ENCODE assay signal across 19 cellular contexts in genomic region chr2:60528366-60528765, GRCh38. TPM values are rescaled to one million over a fixed set of nuclear protein-coding genes. Genes with fewer than 3 reads are reported as not detected.
DNase-seq lines count a peak whose midpoint lies in the region; TF ChIP-seq lines count a peak whose summit lies in the region.
"Had no signal": no experiment of that assay in that cellular context is flagged by ENCODE, and none has a peak within 500 bp of the region (broad histone marks: within the 10 kb centered on the region; RNA-seq: fewer than 3 reads in every experiment).

No MANE protein-coding gene starts in this region.

- no peaks in the 10 kb centered on the region for H3K27me3 ChIP-seq in DOHH2 (ENCODE audit: control insufficient read depth, low read length)
- H3K27me3 ChIP-seq in hepatocyte: no peaks in the 10 kb centered on the region
- no peaks in the 10 kb centered on the region for H3K27me3 ChIP-seq in smooth muscle cell (ENCODE audit: low read depth)
- H3K27me3 ChIP-seq in CD8-positive, alpha-beta memory T cell (ENCODE audit: insufficient read depth, low read length, poor library complexity, severe bottlenecking): no peaks in the 10 kb centered on the region
- H3K27me3 ChIP-seq: body of pancreas, colonic mucosa had no signal

- no peak overlapping the region for H3K27ac Mint-ChIP-seq in CD8-positive, alpha-beta memory T cell
- H3K27ac Mint-ChIP-seq: immature natural killer cell had no signal

- H3K4me2 ChIP-seq in DOHH2 (ENCODE audit: low read length) (0 out of 2 replicates have a peak overlapping the region, but pooled peaks have one; percentile 2), hepatocyte (no peak overlapping the region), smooth muscle cell (peak overlapping the region; percentile 53)

- H4K20me1 ChIP-seq in DOHH2 (ENCODE audit: control insufficient read depth, insufficient read depth, low read depth, low read length) (peaks cover 86% of the 10 kb centered on the region), hepatocyte (ENCODE audit: insufficient read depth, poor library complexity, severe bottlenecking) (no peaks in the 10 kb centered on the region), smooth muscle cell (ENCODE audit: low read depth) (peaks cover 79% of the 10 kb centered on the region)

- H3K79me2 ChIP-seq in DOHH2 (ENCODE audit: control insufficient read depth, low read length) (peaks cover 100% of the 10 kb centered on the region), hepatocyte (peaks cover 83% of the 10 kb centered on the region), smooth muscle cell (ENCODE audit: low read depth) (peaks cover 94% of the 10 kb centered on the region)

- CTCF ChIA-PET in CD8-positive, alpha-beta memory T cell (lab: Charles Lee): no interaction called here
- CTCF ChIA-PET in RWPE1 (lab: Yijun Ruan, JAX): interaction anchor here (1.5 kb wide), 1 partner anchor 54 kb away, joined by 3 read pairs; no protein-coding TSS in a partner anchor

- H3K27me3 Mint-ChIP-seq in CD8-positive, alpha-beta memory T cell: peaks cover 18 to 64% of the 10 kb centered on the region in 2 donors

- WGBS in hepatocyte (ENCODE audit: low lambda C conversion rate, missing lambda C conversion rate): 82% methylated on average over 5 of the region's 5 CpGs
- WGBS in smooth muscle cell (ENCODE audit: low lambda C conversion rate): 67% methylated on average over 5 of the region's 5 CpGs

- H3K4me3 ChIP-seq in DOHH2 (ENCODE audit: low read length) (no peak overlapping the region), hepatocyte (no peak overlapping the region), smooth muscle cell (no peak overlapping the region)
- H3K4me3 ChIP-seq in CD8-positive, alpha-beta memory T cell (ENCODE audit: low read length): no peak overlapping the region
- H3K4me3 ChIP-seq: body of pancreas, colonic mucosa, lung, upper lobe of left lung had no signal

- H3K36me3 Mint-ChIP-seq in CD8-positive, alpha-beta memory T cell: no peaks in the 10 kb centered on the region
- H3K36me3 Mint-ChIP-seq: immature natural killer cell; naive thymus-derived CD8-positive, alpha-beta T cell had no signal

- H3K9me3 Mint-ChIP-seq in CD8-positive, alpha-beta memory T cell: peaks cover 0 to 4% (median 0%) of the 10 kb centered on the region in 5 donors
- H3K9me3 Mint-ChIP-seq: naive thymus-derived CD8-positive, alpha-beta T cell; stimulated activated naive CD8-positive, alpha-beta T cell treated with anti-CD3 and anti-CD28 coated beads, Interleukin-15, Interleukin-2, amounts not matched to agents 100 ng/mL and 50 ng/mL, for 24 hours had no signal

- H3K27ac ChIP-seq in DOHH2 (ENCODE audit: low read depth, low read length) (no peak overlapping the region), VCaP (peak overlapping the region; percentile 93; the same call in 1 of the 2 replicates), hepatocyte (peak overlapping the region; percentile 82), smooth muscle cell (ENCODE audit: low read depth) (peak overlapping the region; percentile 48), RWPE1 (no peak overlapping the region)
- no peak overlapping the region for H3K27ac ChIP-seq in CD8-positive, alpha-beta memory T cell (ENCODE audit: low read depth, low read length)
- H3K27ac ChIP-seq: colonic mucosa had no signal

- no peak for DNase-seq in hepatocyte (ENCODE audit: low spot score)
- DNase-seq in smooth muscle cell (lab: John Stamatoyannopoulos, UW; ENCODE audit: unreplicated experiment): no peak
- no peak for DNase-seq in NCI-H748 (lab: John Stamatoyannopoulos, UW; ENCODE audit: unreplicated experiment)
- no peak for DNase-seq in CD8-positive, alpha-beta memory T cell
- DNase-seq in RWPE1 (ENCODE audit: low spot score): no peak
- DNase-seq: activated CD4-positive, alpha-beta T cell treated with anti-CD3 and anti-CD28 coated beads for 48 hours; AML-193; body of pancreas; colonic mucosa; immature natural killer cell; naive thymus-derived CD8-positive, alpha-beta T cell; NCI-H1436 treated with DMSO at 0.1 percent for 48 hours; NCI-H526; SW 1271 had no signal

- H3K36me3 ChIP-seq in DOHH2 (ENCODE audit: control insufficient read depth, low read length): peaks cover 99% of the 10 kb centered on the region
- no peaks in the 10 kb centered on the region for H3K36me3 ChIP-seq in hepatocyte (replicated peaks; ENCODE audit: insufficient read depth, low read depth)
- no peaks in the 10 kb centered on the region for H3K36me3 ChIP-seq in smooth muscle cell (ENCODE audit: low read depth)
- H3K36me3 ChIP-seq in CD8-positive, alpha-beta memory T cell (ENCODE audit: insufficient read depth, low read length): no peaks in the 10 kb centered on the region
- H3K36me3 ChIP-seq: colonic mucosa, upper lobe of left lung had no signal

- no peak overlapping the region for H3K4me3 Mint-ChIP-seq in CD8-positive, alpha-beta memory T cell
- H3K4me3 Mint-ChIP-seq: immature natural killer cell; stimulated activated naive CD8-positive, alpha-beta T cell treated with anti-CD3 and anti-CD28 coated beads, Interleukin-15, Interleukin-2, amounts not matched to agents 100 ng/mL and 50 ng/mL, for 24 hours had no signal

- H3K9ac ChIP-seq in smooth muscle cell (ENCODE audit: low read depth): no peak overlapping the region

- H3F3A ChIP-seq in DOHH2 (ENCODE audit: control insufficient read depth, insufficient read depth): peaks cover 3% of the 10 kb centered on the region; the same call in 1 of the 2 replicates
- peaks cover 3% of the 10 kb centered on the region for H3F3A ChIP-seq in smooth muscle cell (ENCODE audit: low read depth)

- H3K9me2 ChIP-seq in DOHH2 (replicated peaks; ENCODE audit: control insufficient read depth, low read length) (no peaks in the 10 kb centered on the region), hepatocyte (replicated peaks; ENCODE audit: insufficient read depth) (no peaks in the 10 kb centered on the region)

- H3K9me3 ChIP-seq in DOHH2 (ENCODE audit: control insufficient read depth, insufficient read depth, low read length) (no peaks in the 10 kb centered on the region), hepatocyte (ENCODE audit: low read depth) (no peaks in the 10 kb centered on the region), smooth muscle cell (replicated peaks; ENCODE audit: low read depth) (no peaks in the 10 kb centered on the region)
- no peaks in the 10 kb centered on the region for H3K9me3 ChIP-seq in CD8-positive, alpha-beta memory T cell (ENCODE audit: low read length)
- H3K9me3 ChIP-seq: body of pancreas, colonic mucosa, upper lobe of left lung had no signal

- H2AFZ ChIP-seq in hepatocyte: no peak overlapping the region
- H2AFZ ChIP-seq in smooth muscle cell (ENCODE audit: low read depth): no peak overlapping the region

- TF ChIP-seq CTCF in DOHH2 (IDR thresholded peaks at IDR 0.05; ENCODE audit: low read depth, low read length, poor library complexity, severe bottlenecking): no peak
- TF ChIP-seq CTCF in VCaP (conservative IDR thresholded peaks at IDR 0.05): no peak
- no peak for TF ChIP-seq CTCF in hepatocyte (IDR thresholded peaks at IDR 0.05; ENCODE audit: poor library complexity)
- no peak for TF ChIP-seq CTCF in smooth muscle cell (IDR thresholded peaks at IDR 0.05; ENCODE audit: borderline replicate concordance, insufficient read depth, poor library complexity, severe bottlenecking)
- no peak for TF ChIP-seq CTCF in RWPE1 (conservative IDR thresholded peaks at IDR 0.05; ENCODE audit: low read depth)

- H3K4me1 ChIP-seq in DOHH2 (ENCODE audit: control insufficient read depth, low read length) (peaks cover 99% of the 10 kb centered on the region), hepatocyte (ENCODE audit: insufficient read depth) (peaks cover 42% of the 10 kb centered on the region), smooth muscle cell (ENCODE audit: low read depth) (peaks cover 30% of the 10 kb centered on the region)
- H3K4me1 ChIP-seq in CD8-positive, alpha-beta memory T cell (ENCODE audit: insufficient read depth, low read length): no peaks in the 10 kb centered on the region

- POLR2A ChIA-PET in CD8-positive, alpha-beta memory T cell (lab: Charles Lee): no interaction called here
- POLR2A ChIA-PET in RWPE1 (lab: Yijun Ruan, JAX; ENCODE audit: low non-redundant PET): no interaction called here

- no peaks in the 10 kb centered on the region for H3K4me1 Mint-ChIP-seq in CD8-positive, alpha-beta memory T cell

RNA-seq across cellular contexts. Expression of gene BCL11A, which starts 25.1 kb away (rescaled TPM):
- total RNA-seq in hepatocyte (11.6 and 14.4 TPM in 2 replicates), smooth muscle cell (5.2 and 15.8 TPM in 2 replicates)
- polyA plus RNA-seq in hepatocyte (18.4 and 22.6 TPM in 2 replicates), smooth muscle cell (19.8 and 20.0 TPM in 2 replicates)
- total RNA-seq in CD8-positive, alpha-beta memory T cell: under 1 TPM; 0.07 to 0.15 TPM
- not detected for polyA plus RNA-seq in CD8-positive, alpha-beta memory T cell

Comparison
In these comparisons a context has a peak if more than half of its experiments do, and no peak if none do; other contexts are left out.
1. H3K27ac ChIP-seq: peak in VCaP (single experiment), hepatocyte (single experiment) and smooth muscle cell (single experiment); none in DOHH2 (single experiment), CD8-positive, alpha-beta memory T cell (single experiment) and RWPE1 (single experiment).